Comparison of ENCODE assay signal across 22 cellular contexts in genomic region chr14:92516344-92516965, GRCh38. TPM values are rescaled to one million over a fixed set of nuclear protein-coding genes. Genes with fewer than 3 reads are reported as not detected.
DNase-seq lines count a peak whose midpoint lies in the region; ATAC-seq and TF ChIP-seq lines count a peak whose summit lies in the region.
"Had no signal": no experiment of that assay in that cellular context is flagged by ENCODE, and none has a peak within 500 bp of the region (broad histone marks: within the 10 kb centered on the region; RNA-seq: fewer than 3 reads in every experiment).

No MANE protein-coding gene starts in this region.

- peak overlapping the region; percentile 79 for H3K4me3 Mint-ChIP-seq in CD4-positive, alpha-beta T cell
- peak overlapping the region; percentile 83 to 90 (median 83) for H3K4me3 Mint-ChIP-seq in immature natural killer cell
- H3K4me3 Mint-ChIP-seq in stimulated activated effector memory CD8-positive, alpha-beta T cell treated with anti-CD3 and anti-CD28 coated beads, Interleukin-12 subunit alpha, Interleukin-12 subunit beta, amount 100 ng/mL, for 72 hours, result peak overlapping the region; percentile 75

- POLR2A ChIA-PET in CD4-positive, alpha-beta T cell (lab: Charles Lee), result interaction anchor here (0.6 to 2.1 kb wide), 2 partner anchors 13 to 498 kb away, joined by 3 to 5 read pairs; no protein-coding TSS in a partner anchor

- H3K4me1 ChIP-seq in gastrocnemius medialis (peaks cover 6 to 7% of the 10 kb centered on the region in 2 donors), left lung (peaks cover 21 to 86% of the 10 kb centered on the region in 2 donors)

- in situ Hi-C loops in gastrocnemius medialis (cut with MboI; ENCODE audit: low sequenced_read_pairs in 4 of 4), result no loop called here

- DNase-seq in CD4-positive, alpha-beta T cell, result no peak
- peak in 1 of 3 donors; percentile 21 for DNase-seq in immature natural killer cell
- DNase-seq in stimulated activated effector memory CD8-positive, alpha-beta T cell treated with anti-CD3 and anti-CD28 coated beads, Interleukin-12 subunit alpha, Interleukin-12 subunit beta, amount 100 ng/mL, for 72 hours (ENCODE audit: low spot score in 2 of 2), result no peak
- no peak for DNase-seq in gastrocnemius medialis
- DNase-seq in left lung, result no peak
- DNase-seq in stimulated activated CD4-positive, alpha-beta T cell treated with anti-CD3 and anti-CD28 coated beads, Interleukin-12 subunit alpha, Interleukin-12 subunit beta, amount 100 ng/mL, for 4 hours, result no peak
- DNase-seq: activated naive CD4-positive, alpha-beta T cell treated with Interleukin-2 at 50 U/mL for 16 hours; Caco-2; cerebellar nuclear complex; effector memory CD4-positive, alpha-beta T cell; glutamatergic neuron; KBM-7; left ventricle myocardium superior; NCI-H2029 treated with DMSO at 0.1 percent for 48 hours; NCI-H446 treated with DMSO at 0.1 percent for 48 hours; ovary; RPMI8226; stimulated activated CD4-positive, alpha-beta T cell treated with anti-CD3 and anti-CD28 coated beads, Interleukin-1b, Interleukin-23, amount 100 ng/mL, for 48 hours; T1000 had no signal

- TF ChIP-seq POLR2A in gastrocnemius medialis (IDR thresholded peaks at IDR 0.05), result no peak

- H3K27me3 ChIP-seq in CD4-positive, alpha-beta T cell (ENCODE audit: control insufficient read depth, insufficient read depth, low read length), result no peaks in the 10 kb centered on the region
- H3K27me3 ChIP-seq in gastrocnemius medialis (no peaks in the 10 kb centered on the region), left lung (peaks cover 0 to 10% of the 10 kb centered on the region in 2 donors)
- H3K27me3 ChIP-seq: ovary had no signal

- no peak for TF ChIP-seq CTCF in CD4-positive, alpha-beta T cell (IDR thresholded peaks at IDR 0.05)
- TF ChIP-seq CTCF in gastrocnemius medialis (IDR thresholded peaks at IDR 0.05 in 4 of 5, conservative IDR thresholded peaks at IDR 0.05 in 1 of 5) (no peak), left lung (IDR thresholded peaks at IDR 0.05) (no peak)

- no peak for ATAC-seq in CD4-positive, alpha-beta T cell (ENCODE audit: poor library complexity)
- ATAC-seq in stimulated activated effector memory CD8-positive, alpha-beta T cell treated with anti-CD3 and anti-CD28 coated beads, Interleukin-12 subunit alpha, Interleukin-12 subunit beta, amount 100 ng/mL, for 72 hours, result no peak
- ATAC-seq in gastrocnemius medialis (no peak), left lung (no peak)
- ATAC-seq: activated CD4-positive, CD25-positive, alpha-beta regulatory T cell treated with anti-CD3 and anti-CD28 coated beads, Interleukin-2, amount 50 U/mL, for 24 hours; left ventricle myocardium superior; sciatic nerve had no signal

- H3K9me3 ChIP-seq in CD4-positive, alpha-beta T cell (ENCODE audit: control insufficient read depth, low read length), result no peaks in the 10 kb centered on the region
- H3K9me3 ChIP-seq in KOPT-K1 (ENCODE audit: insufficient read depth, low read length, poor library complexity, severe bottlenecking) (no peaks in the 10 kb centered on the region), gastrocnemius medialis (no peaks in the 10 kb centered on the region), left lung (no peaks in the 10 kb centered on the region)
- H3K9me3 ChIP-seq: Caco-2, ovary had no signal

- H3K4me1 Mint-ChIP-seq in CD4-positive, alpha-beta T cell (ENCODE audit: low read depth), result peaks cover 60% of the 10 kb centered on the region
- peaks cover 77 to 83% of the 10 kb centered on the region in 2 donors for H3K4me1 Mint-ChIP-seq in immature natural killer cell
- peaks cover 74% of the 10 kb centered on the region for H3K4me1 Mint-ChIP-seq in stimulated activated effector memory CD8-positive, alpha-beta T cell treated with anti-CD3 and anti-CD28 coated beads, Interleukin-12 subunit alpha, Interleukin-12 subunit beta, amount 100 ng/mL, for 72 hours

- H3K27ac ChIP-seq in CD4-positive, alpha-beta T cell (ENCODE audit: low read depth, low read length), result no peak overlapping the region
- H3K27ac ChIP-seq in KOPT-K1 (ENCODE audit: low read depth, low read length, poor library complexity, severe bottlenecking), result peak overlapping the region; percentile 94
- no peak overlapping the region for H3K27ac ChIP-seq in gastrocnemius medialis
- peak overlapping the region in 1 of 2 donors; percentile 92 for H3K27ac ChIP-seq in left lung
- H3K27ac ChIP-seq: ovary had no signal

- intact Hi-C loops in CD4-positive, alpha-beta T cell (cut with DNase I, micrococcal nuclease), result loop anchor here in 1 of 2 experiments (5.0 to 10.0 kb wide), 2 partner anchors 86 to 168 kb away; no protein-coding TSS in a partner anchor
- intact Hi-C loops in gastrocnemius medialis (cut with DNase I; ENCODE audit: low total_unique reads) (no loop called here), left lung (cut with DNase I) (no loop called here)

- H3K36me3 ChIP-seq in KOPT-K1 (ENCODE audit: insufficient read depth, low read length) (peaks cover 7% of the 10 kb centered on the region; the same call in 1 of the 2 replicates), gastrocnemius medialis (no peaks in the 10 kb centered on the region), left lung (no peaks in the 10 kb centered on the region)
- H3K36me3 ChIP-seq: ovary had no signal

- no peaks in the 10 kb centered on the region for H3K9me3 Mint-ChIP-seq in CD4-positive, alpha-beta T cell
- no peaks in the 10 kb centered on the region for H3K9me3 Mint-ChIP-seq in immature natural killer cell
- peaks cover 5% of the 10 kb centered on the region for H3K9me3 Mint-ChIP-seq in stimulated activated effector memory CD8-positive, alpha-beta T cell treated with anti-CD3 and anti-CD28 coated beads, Interleukin-12 subunit alpha, Interleukin-12 subunit beta, amount 100 ng/mL, for 72 hours

- no peaks in the 10 kb centered on the region for H3K27me3 Mint-ChIP-seq in CD4-positive, alpha-beta T cell
- peaks cover 0 to 12% (median 6%) of the 10 kb centered on the region in 3 donors for H3K27me3 Mint-ChIP-seq in immature natural killer cell (ENCODE audit: low read depth in 3 of 3)

- CTCF ChIA-PET in CD4-positive, alpha-beta T cell (lab: Charles Lee), result no interaction called here

- no peak overlapping the region for H3K4me3 ChIP-seq in gastrocnemius medialis
- H3K4me3 ChIP-seq in left lung, result no peak overlapping the region
- H3K4me3 ChIP-seq: ovary had no signal

- H3K36me3 Mint-ChIP-seq in CD4-positive, alpha-beta T cell (ENCODE audit: low read depth), result no peaks in the 10 kb centered on the region
- H3K36me3 Mint-ChIP-seq in immature natural killer cell, result peaks cover 7 to 12% (median 10%) of the 10 kb centered on the region in 3 donors
- peaks cover 22% of the 10 kb centered on the region for H3K36me3 Mint-ChIP-seq in stimulated activated effector memory CD8-positive, alpha-beta T cell treated with anti-CD3 and anti-CD28 coated beads, Interleukin-12 subunit alpha, Interleukin-12 subunit beta, amount 100 ng/mL, for 72 hours

- peak overlapping the region; percentile 61 for H3K27ac Mint-ChIP-seq in CD4-positive, alpha-beta T cell
- peak overlapping the region; percentile 95 to 100 (median 98) for H3K27ac Mint-ChIP-seq in immature natural killer cell
- peak overlapping the region; percentile 97 for H3K27ac Mint-ChIP-seq in stimulated activated effector memory CD8-positive, alpha-beta T cell treated with anti-CD3 and anti-CD28 coated beads, Interleukin-12 subunit alpha, Interleukin-12 subunit beta, amount 100 ng/mL, for 72 hours

RNA-seq across cellular contexts. Expression of gene RIN3, which starts 2.9 kb away (rescaled TPM):
- total RNA-seq in CD4-positive, alpha-beta T cell, result 10 to 100 TPM; 67.9 to 72.2 TPM
- polyA plus RNA-seq in immature natural killer cell, result 100 to 1,000 TPM in 1 of 3 donors, 10 to 100 TPM in 2; 38.8 to 131 (median 60.1) TPM
- total RNA-seq in gastrocnemius medialis (1 to 10 TPM; 2.1 to 3.7 (median 2.6) TPM), left lung (10 to 100 TPM; 25.7 to 54.8 TPM)

Comparison
In these comparisons a context has a peak if more than half of its experiments do, and no peak if none do; other contexts are left out.
1. RNA of gene RIN3, which starts 2.9 kb away (total RNA-seq): 67.9 to 72.2 TPM in CD4-positive, alpha-beta T cell and 25.7 to 54.8 TPM in left lung; 2.1 to 3.7 TPM in gastrocnemius medialis; every median in the first group is over 4 times any median in the second.
2. Peak in every context shown above with its lines, with median percentiles within 50 percentile points of each other: H3K27ac Mint-ChIP-seq and H3K4me3 Mint-ChIP-seq.